Comparison of ENCODE assay signal across 23 cellular contexts in the genomic region with DNA sequence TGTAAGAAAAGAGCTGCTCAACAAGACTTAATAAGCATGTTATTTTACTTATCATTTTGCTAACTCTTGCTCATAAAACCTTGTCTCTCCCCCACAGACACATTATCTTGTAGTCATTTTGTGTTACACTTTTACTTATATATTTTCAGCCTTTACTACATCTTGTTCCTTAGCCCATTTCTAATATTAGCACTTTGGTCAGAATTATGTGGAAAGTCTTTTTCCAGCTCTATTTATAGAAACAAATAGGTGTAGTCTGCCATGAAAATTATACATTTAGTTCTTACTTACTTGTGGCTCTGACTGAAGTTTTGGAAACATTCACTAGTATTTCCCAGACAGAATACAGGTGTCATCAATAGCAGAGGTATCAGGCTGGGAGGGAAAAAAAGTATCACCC.
"Had no signal": no experiment of that assay in that cellular context is flagged by ENCODE, and none has a peak within 500 bp of the region (broad histone marks: within the 10 kb centered on the region; RNA-seq: fewer than 3 reads in every experiment).

No MANE protein-coding gene starts in this region.

- H3K4me3 ChIP-seq: breast epithelium, prostate gland, right lobe of liver, SK-N-MC, smooth muscle cell, testis, upper lobe of left lung had no signal

- H3K9me3 Mint-ChIP-seq: activated B cell treated with CpG ODN at 0.5 μM for 24 hours; activated naive CD8-positive, alpha-beta T cell treated with anti-CD3 and anti-CD28 coated beads for 36 hours; memory B cell; natural killer cell; stimulated activated naive B cell treated with anti-CD40 and anti-IgM and Interleukin-4, amounts not matched to agents 10 μg/mL and 1 μg/mL and 100 μg/mL, for 72 hours had no signal

- H3K27me3 ChIP-seq: breast epithelium, right lobe of liver, testis, upper lobe of left lung had no signal

- H3K27me3 Mint-ChIP-seq: activated B cell treated with CpG ODN at 0.5 μM for 24 hours; activated naive CD8-positive, alpha-beta T cell treated with anti-CD3 and anti-CD28 coated beads for 36 hours; memory B cell; stimulated activated naive B cell treated with anti-CD40 and anti-IgM and Interleukin-4, amounts not matched to agents 10 μg/mL and 1 μg/mL and 100 μg/mL, for 72 hours; T-helper 17 cell had no signal

- H3K4me3 Mint-ChIP-seq: activated B cell treated with CpG ODN at 0.5 μM for 24 hours; activated naive CD8-positive, alpha-beta T cell treated with anti-CD3 and anti-CD28 coated beads for 36 hours; memory B cell; natural killer cell; stimulated activated naive B cell treated with anti-CD40 and anti-IgM and Interleukin-4, amounts not matched to agents 10 μg/mL and 1 μg/mL and 100 μg/mL, for 72 hours; T-helper 17 cell had no signal

- H3K36me3 Mint-ChIP-seq: activated naive CD8-positive, alpha-beta T cell treated with anti-CD3 and anti-CD28 coated beads for 36 hours; natural killer cell; stimulated activated naive B cell treated with anti-CD40 and anti-IgM and Interleukin-4, amounts not matched to agents 10 μg/mL and 1 μg/mL and 100 μg/mL, for 72 hours had no signal

- H3K4me1 ChIP-seq: breast epithelium, prostate gland, right lobe of liver, testis, upper lobe of left lung had no signal

- H3K27ac Mint-ChIP-seq: activated B cell treated with CpG ODN at 0.5 μM for 24 hours; activated naive CD8-positive, alpha-beta T cell treated with anti-CD3 and anti-CD28 coated beads for 36 hours; memory B cell; natural killer cell; stimulated activated naive B cell treated with anti-CD40 and anti-IgM and Interleukin-4, amounts not matched to agents 10 μg/mL and 1 μg/mL and 100 μg/mL, for 72 hours; T-helper 17 cell had no signal

- H3K27ac ChIP-seq: breast epithelium, prostate gland, right lobe of liver, SK-N-MC, testis, upper lobe of left lung had no signal

- DNase-seq: activated B cell treated with CpG ODN at 0.5 μM for 24 hours; activated CD4-positive, alpha-beta T cell treated with anti-CD3 and anti-CD28 coated beads for 4 hours; activated CD4-positive, alpha-beta T cell treated with anti-CD3 and anti-CD28 coated beads, Interleukin-2, amount 50 U/mL, for 48 hours; activated naive CD4-positive, alpha-beta T cell treated with Interleukin-2 at 50 U/mL for 16 hours; activated naive CD8-positive, alpha-beta T cell treated with anti-CD3 and anti-CD28 coated beads for 36 hours; activated T-cell treated with anti-CD3 and anti-CD28 coated beads, Interleukin-2, amount 50 U/mL, for 48 hours; cerebellar nuclear complex; foreskin fibroblast; hippocampal formation; natural killer cell; right lobe of liver; stimulated activated CD4-positive, alpha-beta T cell treated with anti-CD3 and anti-CD28 coated beads, Interleukin-15, amount 100 ng/mL, for 24 hours; stimulated activated naive B cell treated with anti-CD40 and anti-IgM and Interleukin-4, amounts not matched to agents 10 μg/mL and 1 μg/mL and 100 μg/mL, for 72 hours; SW 1271; T-helper 17 cell; testis; upper lobe of left lung had no signal

- H3K36me3 ChIP-seq: breast epithelium, prostate gland, right lobe of liver had no signal

- H3K9me3 ChIP-seq: breast epithelium, prostate gland, right lobe of liver, testis, upper lobe of left lung had no signal

- H3K4me2 ChIP-seq: smooth muscle cell had no signal

- ATAC-seq: natural killer cell; right lobe of liver; stimulated activated naive B cell treated with anti-CD40 and anti-IgM and Interleukin-4, amounts not matched to agents 10 μg/mL and 1 μg/mL and 100 μg/mL, for 72 hours; T-helper 17 cell had no signal

- H3K4me1 Mint-ChIP-seq: activated B cell treated with CpG ODN at 0.5 μM for 24 hours; memory B cell; natural killer cell; stimulated activated naive B cell treated with anti-CD40 and anti-IgM and Interleukin-4, amounts not matched to agents 10 μg/mL and 1 μg/mL and 100 μg/mL, for 72 hours; T-helper 17 cell had no signal

- FAIRE-seq: endometrium had no signal
